ENCODE assay signal across 8 cellular contexts in the genomic region with DNA sequence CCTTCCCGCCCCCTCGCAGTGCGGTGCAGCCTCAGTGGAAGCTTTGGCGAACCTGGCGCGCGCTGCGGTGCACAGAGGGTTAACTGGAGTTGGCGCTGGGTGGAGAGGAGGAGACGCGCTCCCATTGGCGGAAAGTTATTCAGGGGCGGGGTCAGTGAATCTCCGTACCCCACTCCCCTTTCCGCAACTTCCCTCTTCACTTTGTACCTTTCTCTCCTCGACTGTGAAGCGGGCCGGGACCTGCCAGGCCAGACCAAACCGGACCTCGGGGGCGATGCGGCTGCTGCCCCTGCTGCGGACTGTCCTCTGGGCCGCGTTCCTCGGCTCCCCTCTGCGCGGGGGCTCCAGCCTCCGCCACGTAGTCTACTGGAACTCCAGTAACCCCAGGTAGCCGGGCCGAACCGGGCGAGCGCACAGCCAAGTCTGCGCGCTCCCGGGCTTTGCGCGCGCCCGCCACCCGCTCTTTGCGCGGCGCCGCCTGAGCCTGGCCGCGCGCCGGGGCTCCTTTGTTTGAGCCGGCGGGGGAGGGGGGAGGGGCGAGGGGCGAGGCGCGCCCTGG. TPM values are rescaled to one million over a fixed set of nuclear protein-coding genes. Genes with fewer than 3 reads are reported as not detected.
DNase-seq lines count a peak whose midpoint lies in the region; ATAC-seq, FAIRE-seq and TF ChIP-seq lines count a peak whose summit lies in the region.

A gene with protein sequence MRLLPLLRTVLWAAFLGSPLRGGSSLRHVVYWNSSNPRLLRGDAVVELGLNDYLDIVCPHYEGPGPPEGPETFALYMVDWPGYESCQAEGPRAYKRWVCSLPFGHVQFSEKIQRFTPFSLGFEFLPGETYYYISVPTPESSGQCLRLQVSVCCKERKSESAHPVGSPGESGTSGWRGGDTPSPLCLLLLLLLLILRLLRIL (plus strand): TSS at position 191 of the 559 bp plus-strand sequence. CDS start 84 bp downstream, at position 275.

- H3K36me3 ChIP-seq in pancreas: no peaks in the 10 kb centered on the region

- FAIRE-seq in pancreas (lab: Jason Lieb, UNC): no peak

- intact Hi-C loops in head of caudate nucleus (cut with DNase I): loop anchor here (10.0 kb wide), 1 partner anchor 59 kb away; a partner anchor contains a TSS
- intact Hi-C loops in pancreas (cut with DNase I): no loop called here

- no peak for TF ChIP-seq CTCF in pancreas (IDR thresholded peaks at IDR 0.05)
- TF ChIP-seq CTCF in type B pancreatic cell (conservative IDR thresholded peaks at IDR 0.05): no peak

- H3K36me3 Mint-ChIP-seq in activated naive CD4-positive, alpha-beta T cell treated with anti-CD3 and anti-CD28 coated beads, Interleukin-2, amount 50 U/mL, for 72 hours: no peaks in the 10 kb centered on the region
- no peaks in the 10 kb centered on the region for H3K36me3 Mint-ChIP-seq in type B pancreatic cell

- peak within 1 kb of the TSS; percentile 33 to 44 for H3K27ac Mint-ChIP-seq in activated naive CD4-positive, alpha-beta T cell treated with anti-CD3 and anti-CD28 coated beads, Interleukin-2, amount 50 U/mL, for 72 hours
- peak within 1 kb of the TSS; percentile 78 for H3K27ac Mint-ChIP-seq in type B pancreatic cell

- peaks cover 16% of the 10 kb centered on the region for H3K4me1 Mint-ChIP-seq in type B pancreatic cell (ENCODE audit: unreplicated experiment)

- H3K27ac ChIP-seq in pancreas: peak within 1 kb of the TSS; percentile 33 to 77 (median 62)

- peaks cover 19 to 23% (median 20%) of the 10 kb centered on the region in 3 donors for H3K4me1 ChIP-seq in pancreas

- peaks cover 3% of the 10 kb centered on the region for H3K27me3 Mint-ChIP-seq in type B pancreatic cell

- 0 to 1% methylated on average over 32 to 57 of the region's 57 CpGs for WGBS in pancreas, 2 donors

- no peaks in the 10 kb centered on the region for H3K27me3 ChIP-seq in pancreas

- peak; percentile 60 for ATAC-seq in GM21717 (IDR thresholded peaks at IDR 0.05; ENCODE audit: unreplicated experiment)
- ATAC-seq in activated naive CD4-positive, alpha-beta T cell treated with anti-CD3 and anti-CD28 coated beads, Interleukin-2, amount 50 U/mL, for 72 hours: peak; percentile 85 to 87
- peak; percentile 87 to 93 (median 92) for ATAC-seq in pancreas

- H3K4me3 ChIP-seq in pancreas: peak within 1 kb of the TSS; percentile 64 to 92 (median 80)

- no peaks in the 10 kb centered on the region for H3K9me3 Mint-ChIP-seq in activated naive CD4-positive, alpha-beta T cell treated with anti-CD3 and anti-CD28 coated beads, Interleukin-2, amount 50 U/mL, for 72 hours
- H3K9me3 Mint-ChIP-seq in type B pancreatic cell: no peaks in the 10 kb centered on the region

- H3K4me3 Mint-ChIP-seq in type B pancreatic cell: peak within 1 kb of the TSS; percentile 95

- H3K9me3 ChIP-seq in pancreas: no peaks in the 10 kb centered on the region

- DNase-seq in ELF-1 (ENCODE audit: low read depth, low spot score) (peak; percentile 97), LHCN-M2 (ENCODE audit: low read depth) (peak; percentile 72), SKM-1 (lab: John Stamatoyannopoulos, UW; ENCODE audit: unreplicated experiment) (peak; percentile 98), head of caudate nucleus (peak in 39 of 42 donors; percentile 35 to 89 (median 74)), pancreas (peak; percentile 82 to 90 (median 84)), type B pancreatic cell (ENCODE audit: extremely low spot score, unreplicated experiment) (no peak)
- peak; percentile 81 to 83 for DNase-seq in activated naive CD4-positive, alpha-beta T cell treated with anti-CD3 and anti-CD28 coated beads, Interleukin-2, amount 50 U/mL, for 72 hours (ENCODE audit: low spot score in 2 of 2)

RNA-seq across cellular contexts. Expression of the gene that starts here (rescaled TPM):
- total RNA-seq in LHCN-M2 (2014; rRNA removed) (8.0 and 8.7 TPM in 2 replicates), pancreas (1 to 10 TPM; 2.1 to 5.6 (median 3.1) TPM), type B pancreatic cell (ENCODE audit: low replicate concordance) (21.2 and 22.1 TPM in 2 replicates)
- polyA plus RNA-seq in LHCN-M2 (2012): 7.1 TPM
- 1 to 10 TPM; 5.7 to 9.5 TPM for total RNA-seq in activated naive CD4-positive, alpha-beta T cell treated with anti-CD3 and anti-CD28 coated beads, Interleukin-2, amount 50 U/mL, for 72 hours
- polyA plus RNA-seq in pancreas: 1 to 10 TPM; 6.0 to 6.2 TPM
